In the genomic region with DNA sequence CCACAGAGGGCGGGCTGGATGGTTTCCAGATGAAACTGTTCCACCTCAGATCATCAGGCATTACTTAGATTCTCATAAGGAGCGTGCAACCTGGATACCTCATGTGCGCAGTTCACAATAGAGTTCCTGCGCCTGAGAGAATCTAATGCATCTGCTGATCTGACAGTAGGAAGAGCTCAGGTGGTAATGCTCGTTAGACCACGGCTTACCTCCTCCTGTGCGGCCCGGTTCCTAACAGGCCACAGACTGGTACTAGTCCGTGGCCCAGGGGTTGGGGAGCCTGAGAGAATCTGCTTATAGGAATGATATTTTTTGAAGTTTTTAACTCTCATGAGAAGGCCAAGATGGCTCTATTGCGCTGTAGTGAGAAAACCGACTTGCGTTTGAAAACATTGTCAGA, we compare ENCODE assay signal across 30 cellular contexts. TPM values are rescaled to one million over a fixed set of nuclear protein-coding genes. Genes with fewer than 3 reads are reported as not detected.
"Had no signal": no experiment of that assay in that cellular context is flagged by ENCODE, and none has a peak within 500 bp of the region (broad histone marks: within the 10 kb centered on the region; RNA-seq: fewer than 3 reads in every experiment).

No MANE protein-coding gene starts in this region.

- H3K27ac Mint-ChIP-seq: activated CD8-positive, alpha-beta T cell treated with anti-CD3 and anti-CD28 coated beads for 36 hours; activated naive CD8-positive, alpha-beta T cell treated with anti-CD3 and anti-CD28 coated beads for 36 hours; stimulated activated naive CD8-positive, alpha-beta T cell treated with anti-CD3 and anti-CD28 coated beads, Interleukin-15, amount 100 ng/mL, for 72 hours; type B pancreatic cell had no signal

- H3K9me3 ChIP-seq: adrenal gland, body of pancreas, gastroesophageal sphincter, uterus had no signal

- H3K9me3 Mint-ChIP-seq: activated CD8-positive, alpha-beta T cell treated with anti-CD3 and anti-CD28 coated beads for 36 hours; activated naive CD8-positive, alpha-beta T cell treated with anti-CD3 and anti-CD28 coated beads for 36 hours; activated T-cell treated with anti-CD3 and anti-CD28 coated beads, Interleukin-2, amount 50 U/mL, for 4 hours; naive thymus-derived CD4-positive, alpha-beta T cell; stimulated activated naive CD8-positive, alpha-beta T cell treated with anti-CD3 and anti-CD28 coated beads, Interleukin-15, amount 100 ng/mL, for 72 hours; type B pancreatic cell had no signal

- H3K36me3 ChIP-seq: adrenal gland, gastroesophageal sphincter, uterus had no signal

- H3K4me1 ChIP-seq: body of pancreas had no signal

- DNase-seq: activated CD4-positive, alpha-beta T cell treated with anti-CD3 and anti-CD28 coated beads for 4 hours; activated CD8-positive, alpha-beta T cell treated with anti-CD3 and anti-CD28 coated beads for 36 hours; activated naive CD4-positive, alpha-beta T cell; activated naive CD8-positive, alpha-beta T cell treated with anti-CD3 and anti-CD28 coated beads for 36 hours; activated T-cell treated with anti-CD3 and anti-CD28 coated beads, Interleukin-2, amount 50 U/mL, for 4 hours; adrenal gland; aorta; body of pancreas; dorsolateral prefrontal cortex; effector memory CD4-positive, alpha-beta T cell; head of caudate nucleus; hippocampal formation; kidney; left colon; midbrain; nucleus accumbens; stimulated activated CD4-positive, alpha-beta T cell treated with anti-CD3 and anti-CD28 coated beads, Interleukin-12 subunit alpha, Interleukin-12 subunit beta, amount 100 ng/mL, for 4 hours; stimulated activated CD4-positive, alpha-beta T cell treated with anti-CD3 and anti-CD28 coated beads, Interleukin-4, amount 100 ng/mL, for 1 hour; stimulated activated naive CD8-positive, alpha-beta T cell treated with anti-CD3 and anti-CD28 coated beads, Interleukin-15, amount 100 ng/mL, for 72 hours; substantia nigra; SW 1271; uterus had no signal

- H3K4me3 Mint-ChIP-seq: activated CD8-positive, alpha-beta T cell treated with anti-CD3 and anti-CD28 coated beads for 36 hours; activated naive CD8-positive, alpha-beta T cell treated with anti-CD3 and anti-CD28 coated beads for 36 hours; activated T-cell treated with anti-CD3 and anti-CD28 coated beads, Interleukin-2, amount 50 U/mL, for 4 hours; naive thymus-derived CD4-positive, alpha-beta T cell; stimulated activated naive CD8-positive, alpha-beta T cell treated with anti-CD3 and anti-CD28 coated beads, Interleukin-15, amount 100 ng/mL, for 72 hours; type B pancreatic cell had no signal

- H3K4me3 ChIP-seq: adrenal gland, body of pancreas, coronary artery, dorsolateral prefrontal cortex, gastroesophageal sphincter, skin epidermis, uterus had no signal

- H3K27me3 Mint-ChIP-seq: activated naive CD8-positive, alpha-beta T cell treated with anti-CD3 and anti-CD28 coated beads for 36 hours; naive thymus-derived CD4-positive, alpha-beta T cell; stimulated activated naive CD8-positive, alpha-beta T cell treated with anti-CD3 and anti-CD28 coated beads, Interleukin-15, amount 100 ng/mL, for 72 hours; type B pancreatic cell had no signal

- ATAC-seq: body of pancreas; gastroesophageal sphincter; left colon; sciatic nerve; stimulated activated naive CD8-positive, alpha-beta T cell treated with anti-CD3 and anti-CD28 coated beads, Interleukin-15, amount 100 ng/mL, for 72 hours had no signal

- H3K27ac ChIP-seq: adrenal gland, body of pancreas, coronary artery, dorsolateral prefrontal cortex, gastroesophageal sphincter, skin epidermis, uterus had no signal

- H3K27me3 ChIP-seq: adrenal gland, body of pancreas, dorsolateral prefrontal cortex, gastroesophageal sphincter, uterus had no signal

RNA-seq across cellular contexts. Expression of a gene that starts 5.4 kb away (rescaled TPM):
- polyA plus RNA-seq: aorta had no signal

RNA-seq across cellular contexts. Expression of a gene that starts 34.7 kb away (rescaled TPM):
- total RNA-seq: aorta, body of pancreas, fibroblast of villous mesenchyme, liver, sciatic nerve had no signal
- polyA plus RNA-seq: naive thymus-derived CD4-positive, alpha-beta T cell had no signal
